Comparison of ENCODE assay signal across 15 cellular contexts in the genomic region with DNA sequence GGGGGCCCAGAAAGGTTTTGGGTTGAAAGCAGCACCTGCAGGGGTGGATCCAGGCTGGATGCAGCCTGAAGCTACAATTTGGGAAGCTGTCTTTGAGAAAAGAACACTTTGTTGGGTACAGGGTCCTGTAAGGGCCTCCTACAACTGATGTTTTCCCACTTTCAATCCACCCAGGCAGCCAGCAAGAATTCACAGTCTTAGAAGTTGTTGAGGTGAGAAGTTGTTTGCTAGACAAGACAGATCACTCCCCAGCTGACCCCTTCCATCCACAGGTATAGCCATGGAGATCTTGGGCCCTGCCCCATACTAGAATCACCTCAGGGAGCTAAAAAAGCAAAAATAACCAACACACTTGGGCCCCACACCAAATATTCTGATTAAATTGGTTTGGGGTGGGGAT.
"Had no signal": no experiment of that assay in that cellular context is flagged by ENCODE, and none has a peak within 500 bp of the region (broad histone marks: within the 10 kb centered on the region; RNA-seq: fewer than 3 reads in every experiment).

No MANE protein-coding gene starts in this region.

- H3K27ac Mint-ChIP-seq: effector memory CD8-positive, alpha-beta T cell; progenitor cell of endocrine pancreas had no signal

- H3K9me3 ChIP-seq: gastroesophageal sphincter, heart right ventricle, right lobe of liver, SJSA1, testis had no signal

- H3K9me3 Mint-ChIP-seq: activated T-cell treated with anti-CD3 and anti-CD28 coated beads, Interleukin-2, amount 50 U/mL, for 4 hours; effector memory CD8-positive, alpha-beta T cell; stimulated activated naive CD8-positive, alpha-beta T cell treated with anti-CD3 and anti-CD28 coated beads, Interleukin-15, Interleukin-2, amounts not matched to agents 100 ng/mL and 50 ng/mL, for 24 hours; T-helper 2 cell treated with Interferon-gamma antibody and Interleukin-4, amounts not matched to agents 5 μg/mL and 100 μg/mL, for 36 hours had no signal

- H3K4me3 Mint-ChIP-seq: activated naive CD8-positive, alpha-beta T cell; activated T-cell treated with anti-CD3 and anti-CD28 coated beads, Interleukin-2, amount 50 U/mL, for 4 hours; brain; effector memory CD8-positive, alpha-beta T cell; stimulated activated naive CD8-positive, alpha-beta T cell treated with anti-CD3 and anti-CD28 coated beads, Interleukin-15, Interleukin-2, amounts not matched to agents 100 ng/mL and 50 ng/mL, for 24 hours; T-helper 2 cell treated with Interferon-gamma antibody and Interleukin-4, amounts not matched to agents 5 μg/mL and 100 μg/mL, for 36 hours had no signal

- H3K36me3 Mint-ChIP-seq: activated naive CD8-positive, alpha-beta T cell; brain had no signal

- H3K36me3 ChIP-seq: gastroesophageal sphincter, heart right ventricle, right lobe of liver, SJSA1 had no signal

- H3K27me3 ChIP-seq: gastroesophageal sphincter, heart right ventricle, right lobe of liver, SJSA1, testis had no signal

- H3K4me1 ChIP-seq: right lobe of liver, SJSA1, testis had no signal

- ATAC-seq: effector memory CD8-positive, alpha-beta T cell; right lobe of liver had no signal

- H3K27me3 Mint-ChIP-seq: activated naive CD8-positive, alpha-beta T cell; progenitor cell of endocrine pancreas; stimulated activated naive CD8-positive, alpha-beta T cell treated with anti-CD3 and anti-CD28 coated beads, Interleukin-15, Interleukin-2, amounts not matched to agents 100 ng/mL and 50 ng/mL, for 24 hours had no signal

- H3K4me3 ChIP-seq: gastroesophageal sphincter, heart right ventricle, right lobe of liver, SJSA1, testis had no signal

- H3K27ac ChIP-seq: SJSA1, testis had no signal

- DNase-seq: activated effector memory CD4-positive, alpha-beta T cell treated with anti-CD3 and anti-CD28 coated beads, Interleukin-2, amount 50 U/mL, for 16 hours; activated T-cell treated with anti-CD3 and anti-CD28 coated beads, Interleukin-2, amount 50 U/mL, for 4 hours; effector memory CD8-positive, alpha-beta T cell; heart right ventricle; islet precursor cell; mammary epithelial cell; right lobe of liver; testis had no signal
